32 cellular contexts compared by ENCODE assay signal in the genomic region with DNA sequence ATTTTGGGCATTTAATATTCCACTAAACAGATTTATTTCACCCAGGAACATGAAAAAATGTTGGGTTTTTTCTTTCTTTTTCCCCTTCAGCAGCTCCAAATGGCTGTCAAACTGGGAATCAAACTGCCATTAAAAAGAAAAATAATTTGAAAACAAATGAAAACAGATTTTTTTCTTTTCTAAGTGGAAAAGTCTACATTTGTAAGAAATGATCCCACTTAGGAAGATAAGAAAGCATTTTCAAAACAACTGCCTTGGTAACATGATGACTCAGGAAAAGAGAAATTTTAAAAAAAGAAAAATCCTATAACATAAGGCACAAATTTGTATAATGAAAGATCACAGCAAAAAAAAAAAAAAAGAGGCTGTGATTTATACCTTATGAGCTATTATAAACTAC. TPM values are rescaled to one million over a fixed set of nuclear protein-coding genes. Genes with fewer than 3 reads are reported as not detected.
"Had no signal": no experiment of that assay in that cellular context is flagged by ENCODE, and none has a peak within 500 bp of the region (broad histone marks: within the 10 kb centered on the region; RNA-seq: fewer than 3 reads in every experiment).

No MANE protein-coding gene starts in this region.

- ATAC-seq: activated CD4-positive, alpha-beta T cell treated with anti-CD3 and anti-CD28 coated beads for 36 hours; activated T-helper 17 cell treated with anti-CD3 and anti-CD28 coated beads, Interleukin-2, amount 50 U/mL, for 72 hours; Panc1; Right ventricle myocardium inferior; T-cell had no signal

- H3K4me3 Mint-ChIP-seq: activated CD4-positive, alpha-beta memory T cell treated with anti-CD3 and anti-CD28 coated beads, Interleukin-2, amount 10 ng/mL, durations not matched to agents 7 days and 5 days; activated CD4-positive, alpha-beta T cell treated with anti-CD3 and anti-CD28 coated beads for 36 hours; activated naive CD4-positive, alpha-beta T cell treated with anti-CD3 and anti-CD28 coated beads for 36 hours; activated naive CD8-positive, alpha-beta T cell; activated T-helper 17 cell treated with anti-CD3 and anti-CD28 coated beads, Interleukin-2, amount 50 U/mL, for 72 hours; T-cell had no signal

- H3K9me3 Mint-ChIP-seq: activated CD4-positive, alpha-beta memory T cell treated with anti-CD3 and anti-CD28 coated beads, Interleukin-2, amount 10 ng/mL, durations not matched to agents 7 days and 5 days; activated naive CD4-positive, alpha-beta T cell treated with anti-CD3 and anti-CD28 coated beads for 36 hours had no signal

- H3K4me1 Mint-ChIP-seq: activated CD4-positive, alpha-beta memory T cell treated with anti-CD3 and anti-CD28 coated beads, Interleukin-2, amount 10 ng/mL, durations not matched to agents 7 days and 5 days; activated CD4-positive, alpha-beta T cell treated with anti-CD3 and anti-CD28 coated beads for 36 hours; activated T-helper 17 cell treated with anti-CD3 and anti-CD28 coated beads, Interleukin-2, amount 50 U/mL, for 72 hours; T-cell had no signal

- DNase-seq: activated CD4-positive, alpha-beta memory T cell treated with anti-CD3 and anti-CD28 coated beads, Interleukin-2, amount 10 ng/mL, durations not matched to agents 7 days and 5 days; activated CD4-positive, alpha-beta T cell treated with anti-CD3 and anti-CD28 coated beads for 36 hours; activated CD4-positive, alpha-beta T cell treated with anti-CD3 and anti-CD28 coated beads, Interleukin-2, amount 50 U/mL, for 1 hour; activated CD4-positive, CD25-positive, alpha-beta regulatory T cell; activated gamma-delta T cell; activated naive CD4-positive, alpha-beta T cell treated with anti-CD3 and anti-CD28 coated beads for 36 hours; activated T-cell treated with anti-CD3 and anti-CD28 coated beads for 4 hours; activated T-cell treated with anti-CD3 and anti-CD28 coated beads, Interleukin-2, amount 50 U/mL, for 48 hours; brain microvascular endothelial cell; Kasumi-1; NCI-H1092; NCI-H1417; NCI-H1930; NCI-H2107; NCI-H345; NCI-H510A; NCI-H69; NK-92 treated with Interleukin-12 subunit alpha and Interleukin-12 subunit beta, amount 100 ng/mL, for 24 hours; OCI-M1; RPMI8226; T-cell; T-helper 2 cell; T1000 had no signal

- H3K36me3 Mint-ChIP-seq: activated naive CD8-positive, alpha-beta T cell; T-cell had no signal

- FAIRE-seq: TTC549 had no signal

- H3K27me3 ChIP-seq: brain microvascular endothelial cell, cardiac muscle cell had no signal

- H3K36me3 ChIP-seq: brain microvascular endothelial cell, cardiac muscle cell had no signal

- H3K27ac Mint-ChIP-seq: activated CD4-positive, alpha-beta memory T cell treated with anti-CD3 and anti-CD28 coated beads, Interleukin-2, amount 10 ng/mL, durations not matched to agents 7 days and 5 days; activated CD4-positive, alpha-beta T cell treated with anti-CD3 and anti-CD28 coated beads for 36 hours; activated naive CD4-positive, alpha-beta T cell treated with anti-CD3 and anti-CD28 coated beads for 36 hours; activated naive CD8-positive, alpha-beta T cell; activated T-helper 17 cell treated with anti-CD3 and anti-CD28 coated beads, Interleukin-2, amount 50 U/mL, for 72 hours; T-cell had no signal

- H3K27me3 Mint-ChIP-seq: activated CD4-positive, alpha-beta memory T cell treated with anti-CD3 and anti-CD28 coated beads, Interleukin-2, amount 10 ng/mL, durations not matched to agents 7 days and 5 days had no signal

- H3K4me3 ChIP-seq: cardiac muscle cell, SK-N-MC had no signal

- H3K27ac ChIP-seq: brain microvascular endothelial cell, cardiac muscle cell, SK-N-MC, VCaP had no signal

RNA-seq across cellular contexts. Expression of a gene that starts 20.0 kb away (rescaled TPM):
- total RNA-seq: activated CD4-positive, alpha-beta memory T cell treated with anti-CD3 and anti-CD28 coated beads, Interleukin-2, amount 10 ng/mL, durations not matched to agents 7 days and 5 days; activated CD4-positive, alpha-beta T cell treated with anti-CD3 and anti-CD28 coated beads for 36 hours; activated CD8-positive, alpha-beta memory T cell treated with anti-CD3 and anti-CD28 coated beads for 36 hours; activated naive CD4-positive, alpha-beta T cell treated with anti-CD3 and anti-CD28 coated beads for 36 hours; activated T-helper 17 cell treated with anti-CD3 and anti-CD28 coated beads, Interleukin-2, amount 50 U/mL, for 72 hours had no signal
